15 cellular contexts compared by ENCODE assay signal in genomic region chr12:48280572-48280971, GRCh38.
DNase-seq lines count a peak whose midpoint lies in the region; ATAC-seq and TF ChIP-seq lines count a peak whose summit lies in the region.
"Had no signal": no experiment of that assay in that cellular context is flagged by ENCODE, and none has a peak within 500 bp of the region (broad histone marks: within the 10 kb centered on the region; RNA-seq: fewer than 3 reads in every experiment).

No MANE protein-coding gene starts in this region.

- peak overlapping the region; percentile 48 for H2AFZ ChIP-seq in neuronal stem cell (ENCODE audit: low read length)
- H2AFZ ChIP-seq: GM23248 had no signal

- no peak overlapping the region for H3K4ac ChIP-seq in neuronal stem cell (ENCODE audit: low read length)

- H2AK5ac ChIP-seq in neuronal stem cell (ENCODE audit: low read depth, low read length): no peak overlapping the region

- H3K18ac ChIP-seq in neuronal stem cell (ENCODE audit: low read length): no peak overlapping the region

- H3K4me2 ChIP-seq in neuronal stem cell (ENCODE audit: insufficient read depth, low read length, poor library complexity, severe bottlenecking): no peak overlapping the region

- H3K4me3 ChIP-seq in heart right ventricle: no peak overlapping the region
- H3K4me3 ChIP-seq in WERI-Rb-1 (ENCODE audit: low read depth, low read length): no peak overlapping the region
- no peak overlapping the region for H3K4me3 ChIP-seq in neuronal stem cell (ENCODE audit: low read length in 2 of 2)
- H3K4me3 ChIP-seq: BLaER1 treated with 17β-estradiol and CSF1 and Interleukin-3, amounts not matched to agents 10 nM and 100 nM; GM23248 had no signal

- intact Hi-C loops in Right ventricle myocardium inferior (cut with DNase I): no loop called here
- intact Hi-C loops in heart right ventricle (cut with DNase I): no loop called here

- WGBS in heart right ventricle, 2 donors: 32 to 38% methylated on average over 5 of the region's 5 CpGs
- WGBS in neuronal stem cell (ENCODE audit: extremely low coverage in 2 of 2, insufficient read length in 2 of 2, insufficient replicate concordance in 1 of 2), 2 donors: no CpG with 5 or more reads among the region's 5 CpGs

- H3K27me3 ChIP-seq in heart right ventricle: peaks cover 0 to 5% (median 0%) of the 10 kb centered on the region in 7 donors
- peaks cover 2% of the 10 kb centered on the region for H3K27me3 ChIP-seq in WERI-Rb-1 (ENCODE audit: insufficient read depth, low read depth, severe bottlenecking)
- H3K27me3 ChIP-seq in neuronal stem cell (ENCODE audit: control insufficient read depth in 3 of 3, insufficient read depth in 3 of 3, low read depth in 1 of 3, low read length in 3 of 3): peaks cover 0 to 14% (median 0%) of the 10 kb centered on the region in 3 experiments
- H3K27me3 ChIP-seq: BLaER1 treated with 17β-estradiol and CSF1 and Interleukin-3, amounts not matched to agents 10 nM and 100 nM had no signal

- no peak overlapping the region for H2BK12ac ChIP-seq in neuronal stem cell (ENCODE audit: low read length)

- H3K23ac ChIP-seq in neuronal stem cell (ENCODE audit: low read depth, low read length, poor library complexity): no peak overlapping the region

- no peak overlapping the region for H3K9ac ChIP-seq in neuronal stem cell (ENCODE audit: low read depth, low read length, poor library complexity)
- H3K9ac ChIP-seq: BLaER1 treated with 17β-estradiol and CSF1 and Interleukin-3, amounts not matched to agents 10 nM and 100 nM; GM23248 had no signal

- H3K27ac ChIP-seq in heart right ventricle (no peak overlapping the region), WERI-Rb-1 (no peak overlapping the region), neuronal stem cell (replicated peaks; ENCODE audit: low read length) (no peak overlapping the region)
- H3K27ac ChIP-seq: GM23248 had no signal

- H3K4me1 ChIP-seq in heart right ventricle (peaks cover 0 to 28% (median 0%) of the 10 kb centered on the region in 9 donors), neuronal stem cell (ENCODE audit: control insufficient read depth in 2 of 2, insufficient read depth in 1 of 2, low read depth in 1 of 2, low read length in 2 of 2) (no peaks in the 10 kb centered on the region)

- H3K9me3 ChIP-seq in heart right ventricle (peaks cover 0 to 15% (median 9%) of the 10 kb centered on the region in 11 donors), WERI-Rb-1 (ENCODE audit: severe bottlenecking) (peaks cover 2% of the 10 kb centered on the region), neuronal stem cell (replicated peaks in 1 of 2; ENCODE audit: control insufficient read depth in 2 of 2, insufficient read depth in 1 of 2, low read depth in 1 of 2, low read length in 2 of 2) (no peaks in the 10 kb centered on the region)

- H3K36me3 ChIP-seq in heart right ventricle (no peaks in the 10 kb centered on the region), WERI-Rb-1 (no peaks in the 10 kb centered on the region), neuronal stem cell (replicated peaks in 1 of 2; ENCODE audit: control insufficient read depth in 2 of 2, insufficient read depth in 2 of 2, low read length in 2 of 2) (no peaks in the 10 kb centered on the region)
- H3K36me3 ChIP-seq: BLaER1 treated with 17β-estradiol and CSF1 and Interleukin-3, amounts not matched to agents 10 nM and 100 nM had no signal

- H4K91ac ChIP-seq in neuronal stem cell (ENCODE audit: low read depth, low read length, poor library complexity): no peak overlapping the region

- no peaks in the 10 kb centered on the region for H3K79me1 ChIP-seq in neuronal stem cell (ENCODE audit: low read depth, low read length)

- TF ChIP-seq CTCF in heart right ventricle (IDR thresholded peaks at IDR 0.05) (no peak), WERI-Rb-1 (IDR thresholded peaks at IDR 0.05; ENCODE audit: low read depth, low read length) (no peak)

- no peak overlapping the region for H4K8ac ChIP-seq in neuronal stem cell (ENCODE audit: low read depth, low read length)

- H3K14ac ChIP-seq in neuronal stem cell (ENCODE audit: low read length): no peak overlapping the region

- peak; percentile 51 for DNase-seq in Right ventricle myocardium inferior (ENCODE audit: missing footprints)
- DNase-seq in heart right ventricle: no peak
- DNase-seq in WERI-Rb-1: peak; percentile 15
- no peak for DNase-seq in neuronal stem cell (ENCODE audit: low spot score)
- DNase-seq in T-helper 9 cell: no peak
- DNase-seq in NCI-H446 treated with DMSO at 0.1 percent for 48 hours (lab: John Stamatoyannopoulos, UW): no peak
- DNase-seq: 8988T; AML-193; Calu3; CD4-positive, alpha-beta T cell; DMS 273 treated with DMSO at 0.1 percent for 48 hours; GM23248; H7 had no signal

- H2BK15ac ChIP-seq in neuronal stem cell (ENCODE audit: low read length): no peak overlapping the region

- no peak for ATAC-seq in Right ventricle myocardium inferior
- ATAC-seq in heart right ventricle: no peak
- ATAC-seq in HG03196 (IDR thresholded peaks at IDR 0.05; ENCODE audit: unreplicated experiment): no peak

- H2BK120ac ChIP-seq in neuronal stem cell (ENCODE audit: low read depth, low read length): no peak overlapping the region

- no peak overlapping the region for H2BK5ac ChIP-seq in neuronal stem cell (ENCODE audit: low read length)

Comparison
In these comparisons a context has a peak if more than half of its experiments do, and no peak if none do; other contexts are left out.
1. DNase-seq: peak in Right ventricle myocardium inferior (single experiment) and WERI-Rb-1 (single experiment); none in heart right ventricle (0 of 2), neuronal stem cell (single experiment), T-helper 9 cell (single experiment) and NCI-H446 treated with DMSO at 0.1 percent for 48 hours (single experiment).